In the genomic region with DNA sequence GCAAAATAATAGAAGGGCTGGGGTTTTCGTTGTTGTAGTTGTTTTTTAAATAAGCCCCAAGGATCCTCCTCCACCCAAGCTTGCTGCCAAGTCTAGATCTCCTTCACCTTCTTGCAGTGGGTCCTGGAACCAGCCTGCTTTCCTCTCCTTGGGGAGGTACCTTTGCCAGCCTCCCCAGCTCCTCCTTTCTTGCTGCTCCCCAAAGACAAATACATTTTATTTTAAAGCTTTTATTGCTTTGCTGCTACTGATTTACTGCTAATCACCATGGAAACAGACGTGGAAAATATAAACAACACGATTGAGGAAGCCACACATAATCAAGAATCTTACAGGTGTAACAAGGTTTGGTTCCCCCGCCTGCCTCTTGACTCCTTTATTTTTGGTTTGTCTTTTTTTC, we compare ENCODE assay signal across 2 cellular contexts.
TF ChIP-seq lines count a peak whose summit lies in the region.

No MANE protein-coding gene starts in this region.

TF ChIP-seq in HCT116, 20 proteins besides CTCF, POLR2A, EP300 and RAD21:
- TF ChIP-seq, protein P1, sequence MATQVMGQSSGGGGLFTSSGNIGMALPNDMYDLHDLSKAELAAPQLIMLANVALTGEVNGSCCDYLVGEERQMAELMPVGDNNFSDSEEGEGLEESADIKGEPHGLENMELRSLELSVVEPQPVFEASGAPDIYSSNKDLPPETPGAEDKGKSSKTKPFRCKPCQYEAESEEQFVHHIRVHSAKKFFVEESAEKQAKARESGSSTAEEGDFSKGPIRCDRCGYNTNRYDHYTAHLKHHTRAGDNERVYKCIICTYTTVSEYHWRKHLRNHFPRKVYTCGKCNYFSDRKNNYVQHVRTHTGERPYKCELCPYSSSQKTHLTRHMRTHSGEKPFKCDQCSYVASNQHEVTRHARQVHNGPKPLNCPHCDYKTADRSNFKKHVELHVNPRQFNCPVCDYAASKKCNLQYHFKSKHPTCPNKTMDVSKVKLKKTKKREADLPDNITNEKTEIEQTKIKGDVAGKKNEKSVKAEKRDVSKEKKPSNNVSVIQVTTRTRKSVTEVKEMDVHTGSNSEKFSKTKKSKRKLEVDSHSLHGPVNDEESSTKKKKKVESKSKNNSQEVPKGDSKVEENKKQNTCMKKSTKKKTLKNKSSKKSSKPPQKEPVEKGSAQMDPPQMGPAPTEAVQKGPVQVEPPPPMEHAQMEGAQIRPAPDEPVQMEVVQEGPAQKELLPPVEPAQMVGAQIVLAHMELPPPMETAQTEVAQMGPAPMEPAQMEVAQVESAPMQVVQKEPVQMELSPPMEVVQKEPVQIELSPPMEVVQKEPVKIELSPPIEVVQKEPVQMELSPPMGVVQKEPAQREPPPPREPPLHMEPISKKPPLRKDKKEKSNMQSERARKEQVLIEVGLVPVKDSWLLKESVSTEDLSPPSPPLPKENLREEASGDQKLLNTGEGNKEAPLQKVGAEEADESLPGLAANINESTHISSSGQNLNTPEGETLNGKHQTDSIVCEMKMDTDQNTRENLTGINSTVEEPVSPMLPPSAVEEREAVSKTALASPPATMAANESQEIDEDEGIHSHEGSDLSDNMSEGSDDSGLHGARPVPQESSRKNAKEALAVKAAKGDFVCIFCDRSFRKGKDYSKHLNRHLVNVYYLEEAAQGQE (IDR thresholded peaks at IDR 0.05; ENCODE audit: low read depth), result no peak
- TF ChIP-seq FOSL1 (IDR thresholded peaks at IDR 0.05; ENCODE audit: low read depth) (no peak), ZFX (IDR thresholded peaks at IDR 0.05) (no peak), SIN3A (IDR thresholded peaks at IDR 0.05; ENCODE audit: low read depth) (no peak), CEBPB (IDR thresholded peaks at IDR 0.05; ENCODE audit: low read depth) (no peak), JUND (IDR thresholded peaks at IDR 0.05) (no peak), EGR1 (IDR thresholded peaks at IDR 0.05; ENCODE audit: low read depth) (no peak), SRF (IDR thresholded peaks at IDR 0.05; ENCODE audit: low read depth) (no peak), SP1 (IDR thresholded peaks at IDR 0.05; ENCODE audit: low read depth) (no peak)
- TF ChIP-seq, protein P2, sequence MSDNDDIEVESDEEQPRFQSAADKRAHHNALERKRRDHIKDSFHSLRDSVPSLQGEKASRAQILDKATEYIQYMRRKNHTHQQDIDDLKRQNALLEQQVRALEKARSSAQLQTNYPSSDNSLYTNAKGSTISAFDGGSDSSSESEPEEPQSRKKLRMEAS (IDR thresholded peaks at IDR 0.05), result no peak

TF ChIP-seq in HepG2, 621 proteins besides CTCF, POLR2A, EP300 and RAD21:
- TF ChIP-seq, protein P3, sequence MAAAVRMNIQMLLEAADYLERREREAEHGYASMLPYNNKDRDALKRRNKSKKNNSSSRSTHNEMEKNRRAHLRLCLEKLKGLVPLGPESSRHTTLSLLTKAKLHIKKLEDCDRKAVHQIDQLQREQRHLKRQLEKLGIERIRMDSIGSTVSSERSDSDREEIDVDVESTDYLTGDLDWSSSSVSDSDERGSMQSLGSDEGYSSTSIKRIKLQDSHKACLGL (CRISPR knock-in tag; IDR thresholded peaks at IDR 0.05), result no peak
- TF ChIP-seq, protein P4, sequence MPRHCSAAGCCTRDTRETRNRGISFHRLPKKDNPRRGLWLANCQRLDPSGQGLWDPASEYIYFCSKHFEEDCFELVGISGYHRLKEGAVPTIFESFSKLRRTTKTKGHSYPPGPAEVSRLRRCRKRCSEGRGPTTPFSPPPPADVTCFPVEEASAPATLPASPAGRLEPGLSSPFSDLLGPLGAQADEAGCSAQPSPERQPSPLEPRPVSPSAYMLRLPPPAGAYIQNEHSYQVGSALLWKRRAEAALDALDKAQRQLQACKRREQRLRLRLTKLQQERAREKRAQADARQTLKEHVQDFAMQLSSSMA (CRISPR knock-in tag; IDR thresholded peaks at IDR 0.05), result no peak
- TF ChIP-seq SP4 (CRISPR knock-in tag; IDR thresholded peaks at IDR 0.05), result no peak
- TF ChIP-seq, protein P5, sequence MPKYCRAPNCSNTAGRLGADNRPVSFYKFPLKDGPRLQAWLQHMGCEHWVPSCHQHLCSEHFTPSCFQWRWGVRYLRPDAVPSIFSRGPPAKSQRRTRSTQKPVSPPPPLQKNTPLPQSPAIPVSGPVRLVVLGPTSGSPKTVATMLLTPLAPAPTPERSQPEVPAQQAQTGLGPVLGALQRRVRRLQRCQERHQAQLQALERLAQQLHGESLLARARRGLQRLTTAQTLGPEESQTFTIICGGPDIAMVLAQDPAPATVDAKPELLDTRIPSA (CRISPR knock-in tag; IDR thresholded peaks at IDR 0.05; ENCODE audit: borderline replicate concordance), result no peak
- TF ChIP-seq MED13 (CRISPR knock-in tag; IDR thresholded peaks at IDR 0.05), result no peak
- TF ChIP-seq CBX2 (IDR thresholded peaks at IDR 0.05; ENCODE audit: low read depth, low read length), result no peak
- no peak for TF ChIP-seq CBX2 (CRISPR knock-in tag; IDR thresholded peaks at IDR 0.05; ENCODE audit: low read depth)
